ENCODE assay signal across 1 cellular context in the genomic region with DNA sequence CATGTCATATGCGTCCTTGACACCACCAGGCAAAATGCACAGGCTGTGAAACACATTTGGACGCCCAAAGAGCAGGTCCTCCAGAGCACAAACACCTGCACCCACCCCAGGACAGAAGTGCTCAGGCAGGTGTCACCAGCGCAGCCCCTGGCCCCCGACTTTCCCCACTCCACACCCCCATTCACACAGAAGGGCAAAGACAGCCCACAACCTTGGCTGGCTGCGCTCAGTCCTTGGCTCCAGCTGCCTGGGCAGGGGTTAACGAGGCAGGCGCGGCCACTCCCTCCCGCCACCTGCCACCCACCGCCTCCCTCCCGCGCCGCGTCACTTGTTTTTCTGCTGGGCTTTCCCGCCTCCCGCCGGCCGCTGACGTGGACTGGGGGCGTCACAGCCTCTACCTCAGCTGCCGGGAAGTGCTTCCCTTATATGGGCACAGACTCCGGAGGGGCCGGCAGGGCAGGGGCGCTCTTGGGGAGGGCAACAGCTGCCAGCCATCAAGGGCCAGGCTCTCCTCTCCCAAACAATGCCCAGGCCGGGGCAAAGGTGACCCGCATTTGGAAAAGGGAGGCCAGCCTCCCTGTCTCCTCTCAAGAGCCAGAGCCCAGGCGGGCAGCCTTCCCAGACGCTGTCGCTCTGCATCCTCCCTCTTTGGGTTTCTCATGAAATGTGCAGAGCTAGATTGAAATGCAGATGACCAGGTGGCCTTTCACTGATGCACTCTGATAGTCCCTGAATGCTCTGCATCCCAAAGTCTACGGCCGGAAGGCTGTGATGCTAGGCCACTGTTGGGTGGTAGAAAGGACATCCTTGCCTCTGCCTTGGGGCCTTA.
TF ChIP-seq lines count a peak whose summit lies in the region.

No MANE protein-coding gene starts in this region.

TF ChIP-seq in HepG2, 621 proteins besides CTCF, POLR2A, EP300 and RAD21 (continued from another document):
- no peak for TF ChIP-seq BCLAF1 (IDR thresholded peaks at IDR 0.05)
- 0 out of 2 replicates have a peak, but pooled peaks have one; percentile 24 for TF ChIP-seq SIN3A (IDR thresholded peaks at IDR 0.05; ENCODE audit: borderline replicate concordance, low read depth, low read length)
- TF ChIP-seq, protein P1, sequence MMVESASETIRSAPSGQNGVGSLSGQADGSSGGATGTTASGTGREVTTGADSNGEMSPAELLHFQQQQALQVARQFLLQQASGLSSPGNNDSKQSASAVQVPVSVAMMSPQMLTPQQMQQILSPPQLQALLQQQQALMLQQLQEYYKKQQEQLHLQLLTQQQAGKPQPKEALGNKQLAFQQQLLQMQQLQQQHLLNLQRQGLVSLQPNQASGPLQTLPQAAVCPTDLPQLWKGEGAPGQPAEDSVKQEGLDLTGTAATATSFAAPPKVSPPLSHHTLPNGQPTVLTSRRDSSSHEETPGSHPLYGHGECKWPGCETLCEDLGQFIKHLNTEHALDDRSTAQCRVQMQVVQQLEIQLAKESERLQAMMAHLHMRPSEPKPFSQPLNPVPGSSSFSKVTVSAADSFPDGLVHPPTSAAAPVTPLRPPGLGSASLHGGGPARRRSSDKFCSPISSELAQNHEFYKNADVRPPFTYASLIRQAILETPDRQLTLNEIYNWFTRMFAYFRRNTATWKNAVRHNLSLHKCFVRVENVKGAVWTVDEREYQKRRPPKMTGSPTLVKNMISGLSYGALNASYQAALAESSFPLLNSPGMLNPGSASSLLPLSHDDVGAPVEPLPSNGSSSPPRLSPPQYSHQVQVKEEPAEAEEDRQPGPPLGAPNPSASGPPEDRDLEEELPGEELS (CRISPR knock-in tag; IDR thresholded peaks at IDR 0.05) = peak; percentile 20; the same call in 1 of the 2 replicates
- peak; percentile 85 for TF ChIP-seq ZNF652 (CRISPR knock-in tag; IDR thresholded peaks at IDR 0.05; ENCODE audit: borderline replicate concordance, low read depth)
- peak; percentile 60; the same call in 1 of the 2 replicates for TF ChIP-seq E2F1 (CRISPR knock-in tag; IDR thresholded peaks at IDR 0.05)
- TF ChIP-seq, protein P2, sequence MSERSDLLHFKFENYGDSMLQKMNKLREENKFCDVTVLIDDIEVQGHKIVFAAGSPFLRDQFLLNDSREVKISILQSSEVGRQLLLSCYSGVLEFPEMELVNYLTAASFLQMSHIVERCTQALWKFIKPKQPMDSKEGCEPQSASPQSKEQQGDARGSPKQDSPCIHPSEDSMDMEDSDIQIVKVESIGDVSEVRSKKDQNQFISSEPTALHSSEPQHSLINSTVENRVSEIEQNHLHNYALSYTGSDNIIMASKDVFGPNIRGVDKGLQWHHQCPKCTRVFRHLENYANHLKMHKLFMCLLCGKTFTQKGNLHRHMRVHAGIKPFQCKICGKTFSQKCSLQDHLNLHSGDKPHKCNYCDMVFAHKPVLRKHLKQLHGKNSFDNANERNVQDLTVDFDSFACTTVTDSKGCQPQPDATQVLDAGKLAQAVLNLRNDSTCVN (CRISPR knock-in tag; IDR thresholded peaks at IDR 0.05; ENCODE audit: borderline replicate concordance) = peak; percentile 41; the same call in 1 of the 2 replicates
- TF ChIP-seq, protein P3, sequence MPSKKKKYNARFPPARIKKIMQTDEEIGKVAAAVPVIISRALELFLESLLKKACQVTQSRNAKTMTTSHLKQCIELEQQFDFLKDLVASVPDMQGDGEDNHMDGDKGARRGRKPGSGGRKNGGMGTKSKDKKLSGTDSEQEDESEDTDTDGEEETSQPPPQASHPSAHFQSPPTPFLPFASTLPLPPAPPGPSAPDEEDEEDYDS (CRISPR knock-in tag; IDR thresholded peaks at IDR 0.05) = no peak
- peak; percentile 24; the same call in 1 of the 2 replicates for TF ChIP-seq NFKBIZ (CRISPR knock-in tag; IDR thresholded peaks at IDR 0.05)
- TF ChIP-seq ZFP1 (CRISPR knock-in tag; IDR thresholded peaks at IDR 0.05) = no peak
- TF ChIP-seq, protein P4, sequence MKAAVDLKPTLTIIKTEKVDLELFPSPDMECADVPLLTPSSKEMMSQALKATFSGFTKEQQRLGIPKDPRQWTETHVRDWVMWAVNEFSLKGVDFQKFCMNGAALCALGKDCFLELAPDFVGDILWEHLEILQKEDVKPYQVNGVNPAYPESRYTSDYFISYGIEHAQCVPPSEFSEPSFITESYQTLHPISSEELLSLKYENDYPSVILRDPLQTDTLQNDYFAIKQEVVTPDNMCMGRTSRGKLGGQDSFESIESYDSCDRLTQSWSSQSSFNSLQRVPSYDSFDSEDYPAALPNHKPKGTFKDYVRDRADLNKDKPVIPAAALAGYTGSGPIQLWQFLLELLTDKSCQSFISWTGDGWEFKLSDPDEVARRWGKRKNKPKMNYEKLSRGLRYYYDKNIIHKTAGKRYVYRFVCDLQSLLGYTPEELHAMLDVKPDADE (CRISPR knock-in tag; IDR thresholded peaks at IDR 0.05) = no peak
- TF ChIP-seq ZNF883 (CRISPR knock-in tag; IDR thresholded peaks at IDR 0.05; ENCODE audit: not compliant biosample characterization) = no peak
- TF ChIP-seq U2AF1 (optimal IDR thresholded peaks at IDR 0.05; ENCODE audit: low read depth, low read length) = peak; percentile 14
- TF ChIP-seq ZNF772 (CRISPR knock-in tag; IDR thresholded peaks at IDR 0.05) = no peak
- TF ChIP-seq, protein P5, sequence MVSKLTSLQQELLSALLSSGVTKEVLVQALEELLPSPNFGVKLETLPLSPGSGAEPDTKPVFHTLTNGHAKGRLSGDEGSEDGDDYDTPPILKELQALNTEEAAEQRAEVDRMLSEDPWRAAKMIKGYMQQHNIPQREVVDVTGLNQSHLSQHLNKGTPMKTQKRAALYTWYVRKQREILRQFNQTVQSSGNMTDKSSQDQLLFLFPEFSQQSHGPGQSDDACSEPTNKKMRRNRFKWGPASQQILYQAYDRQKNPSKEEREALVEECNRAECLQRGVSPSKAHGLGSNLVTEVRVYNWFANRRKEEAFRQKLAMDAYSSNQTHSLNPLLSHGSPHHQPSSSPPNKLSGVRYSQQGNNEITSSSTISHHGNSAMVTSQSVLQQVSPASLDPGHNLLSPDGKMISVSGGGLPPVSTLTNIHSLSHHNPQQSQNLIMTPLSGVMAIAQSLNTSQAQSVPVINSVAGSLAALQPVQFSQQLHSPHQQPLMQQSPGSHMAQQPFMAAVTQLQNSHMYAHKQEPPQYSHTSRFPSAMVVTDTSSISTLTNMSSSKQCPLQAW (CRISPR knock-in tag; IDR thresholded peaks at IDR 0.05) = peak; percentile 28; the same call in 1 of the 2 replicates
- TF ChIP-seq CREB1 (IDR thresholded peaks at IDR 0.05) = peak; percentile 87
- peak; percentile 92 for TF ChIP-seq CREB1 (CRISPR knock-in tag; IDR thresholded peaks at IDR 0.05)
- TF ChIP-seq SP5 (CRISPR knock-in tag; IDR thresholded peaks at IDR 0.05; ENCODE audit: borderline replicate concordance, low read depth) = peak; percentile 35; the same call in 1 of the 2 replicates
- TF ChIP-seq EEA1 (CRISPR knock-in tag; IDR thresholded peaks at IDR 0.05; ENCODE audit: borderline replicate concordance) = no peak
- peak; percentile 69; the same call in 1 of the 2 replicates for TF ChIP-seq ZMAT3 (CRISPR knock-in tag; conservative IDR thresholded peaks at IDR 0.05)
- peak; percentile 42; the same call in 1 of the 2 replicates for TF ChIP-seq RFX5 (IDR thresholded peaks at IDR 0.05; ENCODE audit: low read depth, low read length)
- TF ChIP-seq SRSF1 (optimal IDR thresholded peaks at IDR 0.05; ENCODE audit: low read depth, low read length) = no peak
- no peak for TF ChIP-seq ZNF547 (CRISPR knock-in tag; IDR thresholded peaks at IDR 0.05)
- TF ChIP-seq, protein P6, sequence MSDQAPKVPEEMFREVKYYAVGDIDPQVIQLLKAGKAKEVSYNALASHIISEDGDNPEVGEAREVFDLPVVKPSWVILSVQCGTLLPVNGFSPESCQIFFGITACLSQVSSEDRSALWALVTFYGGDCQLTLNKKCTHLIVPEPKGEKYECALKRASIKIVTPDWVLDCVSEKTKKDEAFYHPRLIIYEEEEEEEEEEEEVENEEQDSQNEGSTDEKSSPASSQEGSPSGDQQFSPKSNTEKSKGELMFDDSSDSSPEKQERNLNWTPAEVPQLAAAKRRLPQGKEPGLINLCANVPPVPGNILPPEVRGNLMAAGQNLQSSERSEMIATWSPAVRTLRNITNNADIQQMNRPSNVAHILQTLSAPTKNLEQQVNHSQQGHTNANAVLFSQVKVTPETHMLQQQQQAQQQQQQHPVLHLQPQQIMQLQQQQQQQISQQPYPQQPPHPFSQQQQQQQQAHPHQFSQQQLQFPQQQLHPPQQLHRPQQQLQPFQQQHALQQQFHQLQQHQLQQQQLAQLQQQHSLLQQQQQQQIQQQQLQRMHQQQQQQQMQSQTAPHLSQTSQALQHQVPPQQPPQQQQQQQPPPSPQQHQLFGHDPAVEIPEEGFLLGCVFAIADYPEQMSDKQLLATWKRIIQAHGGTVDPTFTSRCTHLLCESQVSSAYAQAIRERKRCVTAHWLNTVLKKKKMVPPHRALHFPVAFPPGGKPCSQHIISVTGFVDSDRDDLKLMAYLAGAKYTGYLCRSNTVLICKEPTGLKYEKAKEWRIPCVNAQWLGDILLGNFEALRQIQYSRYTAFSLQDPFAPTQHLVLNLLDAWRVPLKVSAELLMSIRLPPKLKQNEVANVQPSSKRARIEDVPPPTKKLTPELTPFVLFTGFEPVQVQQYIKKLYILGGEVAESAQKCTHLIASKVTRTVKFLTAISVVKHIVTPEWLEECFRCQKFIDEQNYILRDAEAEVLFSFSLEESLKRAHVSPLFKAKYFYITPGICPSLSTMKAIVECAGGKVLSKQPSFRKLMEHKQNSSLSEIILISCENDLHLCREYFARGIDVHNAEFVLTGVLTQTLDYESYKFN (CRISPR knock-in tag; conservative IDR thresholded peaks at IDR 0.05) = peak; percentile 39; the same call in 1 of the 2 replicates
- peak; percentile 43; the same call in 1 of the 2 replicates for TF ChIP-seq FOXO1 (CRISPR knock-in tag; IDR thresholded peaks at IDR 0.05)
- TF ChIP-seq MNT (IDR thresholded peaks at IDR 0.05) = no peak
- TF ChIP-seq TEAD3 (CRISPR knock-in tag; optimal IDR thresholded peaks at IDR 0.05; ENCODE audit: borderline replicate concordance) = no peak
- no peak for TF ChIP-seq ASH2L (IDR thresholded peaks at IDR 0.05; ENCODE audit: insufficient read length, low read depth, low read length)
TF ChIP-seq in HepG2: peak in this region for 45.
